ENCODE assay signal across 19 cellular contexts in genomic region chr9:88184986-88185385, GRCh38. TPM values are rescaled to one million over a fixed set of nuclear protein-coding genes. Genes with fewer than 3 reads are reported as not detected.
"Had no signal": no experiment of that assay in that cellular context is flagged by ENCODE, and none has a peak within 500 bp of the region (broad histone marks: within the 10 kb centered on the region; RNA-seq: fewer than 3 reads in every experiment).

No MANE protein-coding gene starts in this region.

- H3K9me3 ChIP-seq: transverse colon had no signal

- H3K27me3 ChIP-seq: transverse colon had no signal

- H3K36me3 ChIP-seq: transverse colon had no signal

- DNase-seq: activated naive CD4-positive, alpha-beta T cell; activated T-cell treated with anti-CD3 and anti-CD28 coated beads for 4 hours; anterior cingulate cortex; effector memory CD4-positive, alpha-beta T cell; foreskin melanocyte; head of caudate nucleus; immature natural killer cell; nephron progenitor cell; right cardiac atrium; stimulated activated CD4-positive, alpha-beta T cell treated with anti-CD3 and anti-CD28 coated beads, Interleukin-15, amount 100 ng/mL, for 24 hours; stimulated activated CD4-positive, alpha-beta T cell treated with anti-CD3 and anti-CD28 coated beads, Interleukin-4, amount 100 ng/mL, for 1 hour; stimulated activated naive B cell treated with anti-CD40 and anti-IgM and Interleukin-4, amounts not matched to agents 10 μg/mL and 1 μg/mL and 100 μg/mL, for 72 hours; transverse colon had no signal

- H3K4me3 ChIP-seq: skin epidermis, transverse colon had no signal

- H3K27ac ChIP-seq: skin epidermis, transverse colon had no signal

RNA-seq across cellular contexts. Expression of gene SPATA31C2, which starts 46.7 kb away (rescaled TPM):
- total RNA-seq: lower leg skin, mesenteric fat pad, omental fat pad, progenitor cell of endocrine pancreas, right cardiac atrium, subcutaneous adipose tissue, transverse colon had no signal
- polyA plus RNA-seq: immature natural killer cell, right cardiac atrium had no signal
